In genomic region chr21:43880111-43880985, GRCh38 we compare ENCODE assay signal across 8 cellular contexts. TPM values are rescaled to one million over a fixed set of nuclear protein-coding genes. Genes with fewer than 3 reads are reported as not detected.
DNase-seq lines count a peak whose midpoint lies in the region; ATAC-seq and TF ChIP-seq lines count a peak whose summit lies in the region.

No MANE protein-coding gene starts in this region.

- peaks cover 35 to 80% of the 10 kb centered on the region in 2 experiments for H3K79me1 ChIP-seq in IMR-90 (ENCODE audit: low read depth in 1 of 2, low read length in 2 of 2)

- H3K4ac ChIP-seq in IMR-90 (ENCODE audit: low read depth, low read length), result no peak overlapping the region

- no peak for TF ChIP-seq CTCF in IMR-90 (conservative IDR thresholded peaks at IDR 0.05; ENCODE audit: low read depth, low read length)

- H3K36me3 ChIP-seq in CD4-positive, alpha-beta memory T cell (ENCODE audit: insufficient read depth, low read length), result peaks cover 1% of the 10 kb centered on the region
- H3K36me3 ChIP-seq in IMR-90 (ENCODE audit: control insufficient read depth, insufficient read depth, low read length) (peaks cover 4% of the 10 kb centered on the region), Karpas-422 (ENCODE audit: insufficient read depth, low read length) (peaks cover 6% of the 10 kb centered on the region)

- no peaks in the 10 kb centered on the region for H3K9me2 ChIP-seq in Karpas-422 (replicated peaks; ENCODE audit: insufficient read depth, low read length)

- H3K4me1 Mint-ChIP-seq in CD4-positive, alpha-beta memory T cell, result peaks cover 43 to 75% (median 59%) of the 10 kb centered on the region in 4 donors

- no peak overlapping the region for H2BK20ac ChIP-seq in IMR-90 (ENCODE audit: low read depth, low read length)

- dilution Hi-C loops in IMR-90 (cut with HindIII; ENCODE audit: low sequenced_read_pairs, unreplicated experiment), result no loop called here

- H3K4me3 ChIP-seq in CD4-positive, alpha-beta memory T cell (ENCODE audit: low read length in 2 of 2), result no peak overlapping the region
- no peak overlapping the region for H3K4me3 ChIP-seq in IMR-90 (ENCODE audit: insufficient read depth, low read depth, low read length)
- no peak overlapping the region for H3K4me3 ChIP-seq in Karpas-422 (ENCODE audit: low read length)

- H3K27me3 ChIP-seq in CD4-positive, alpha-beta memory T cell (ENCODE audit: insufficient read depth, low read length), result no peaks in the 10 kb centered on the region
- H3K27me3 ChIP-seq in IMR-90 (ENCODE audit: control insufficient read depth, insufficient read depth, low read length), result no peaks in the 10 kb centered on the region
- no peaks in the 10 kb centered on the region for H3K27me3 ChIP-seq in Karpas-422 (ENCODE audit: low read length)

- in situ Hi-C loops in IMR-90 (cut with MboI; ENCODE audit: low sequenced_read_pairs), result no loop called here

- peaks cover 18% of the 10 kb centered on the region for H3K9me1 ChIP-seq in IMR-90 (ENCODE audit: insufficient read depth, low read length)

- peaks cover 97% of the 10 kb centered on the region for H3K79me2 ChIP-seq in Karpas-422 (ENCODE audit: low read length)

- CTCF ChIA-PET in CD4-positive, alpha-beta memory T cell (lab: Charles Lee; ENCODE audit: partially characterized antibody), result interaction anchor here (1.7 kb wide), 1 partner anchor 95 kb away, joined by 3 read pairs; no protein-coding TSS in a partner anchor
- CTCF ChIA-PET in IMR-90 (lab: Yijun Ruan, JAX), result interaction anchor here (1.4 kb wide), 1 partner anchor 10 kb away, joined by 3 read pairs; no protein-coding TSS in a partner anchor

- 76% methylated on average over 5 of the region's 14 CpGs; no CpG with 5 or more reads in 1 of the 2 experiments for WGBS in IMR-90 (ENCODE audit: extremely low coverage in 2 of 2, insufficient read length in 1 of 2), 2 experiments

- no peak overlapping the region for H3K4me2 ChIP-seq in IMR-90 (ENCODE audit: low read depth, low read length)
- no peak overlapping the region for H3K4me2 ChIP-seq in Karpas-422 (ENCODE audit: low read depth, low read length, poor library complexity, severe bottlenecking)

- BruUV-seq in IMR-90 (replicated peaks; lab: Mats Ljungman, UMichigan), result no TSS peak

- peak overlapping the region in 5 of 8 donors; percentile 0 to 69 (median 5) for H3K4me3 Mint-ChIP-seq in CD4-positive, alpha-beta memory T cell

- H2BK120ac ChIP-seq in IMR-90 (ENCODE audit: low read depth, low read length), result no peak overlapping the region

- H2BK15ac ChIP-seq in IMR-90 (ENCODE audit: low read depth, low read length), result no peak overlapping the region

- peaks cover 0 to 2% (median 0%) of the 10 kb centered on the region in 8 donors for H3K9me3 Mint-ChIP-seq in CD4-positive, alpha-beta memory T cell

- TF ChIP-seq RAD21 in IMR-90 (IDR thresholded peaks at IDR 0.05; ENCODE audit: low read length), result no peak

- no peak overlapping the region for H3K27ac ChIP-seq in CD4-positive, alpha-beta memory T cell (ENCODE audit: low read depth, low read length)
- H3K27ac ChIP-seq in IMR-90 (ENCODE audit: insufficient read depth, low read length), result no peak overlapping the region
- H3K27ac ChIP-seq in Karpas-422 (ENCODE audit: low read length), result no peak overlapping the region

- intact Hi-C loops in CD4-positive, alpha-beta memory T cell (cut with micrococcal nuclease), result no loop called here
- intact Hi-C loops in IMR-90 (cut with micrococcal nuclease), result no loop called here

- no peaks in the 10 kb centered on the region for H3K9me3 ChIP-seq in CD4-positive, alpha-beta memory T cell (ENCODE audit: control insufficient read depth in 1 of 2, low read length in 2 of 2)
- H3K9me3 ChIP-seq in IMR-90 (ENCODE audit: control insufficient read depth, insufficient read depth, low read length) (no peaks in the 10 kb centered on the region), Karpas-422 (ENCODE audit: low read length) (no peaks in the 10 kb centered on the region)

- no peak overlapping the region for H4K8ac ChIP-seq in IMR-90 (ENCODE audit: low read depth in 2 of 2, low read length in 2 of 2)

- POLR2A ChIA-PET in CD4-positive, alpha-beta memory T cell (lab: Charles Lee; ENCODE audit: partially characterized antibody), result interaction anchor here (1.6 kb wide), 1 partner anchor 12 kb away, joined by 6 read pairs; no protein-coding TSS in a partner anchor
- POLR2A ChIA-PET in IMR-90 (lab: Charles Lee; ENCODE audit: unreplicated experiment), result no interaction called here

- no peaks in the 10 kb centered on the region for H3K27me3 Mint-ChIP-seq in CD4-positive, alpha-beta memory T cell

- no peak overlapping the region for H3K18ac ChIP-seq in IMR-90 (ENCODE audit: low read depth, low read length)

- H3K4me1 ChIP-seq in CD4-positive, alpha-beta memory T cell (ENCODE audit: insufficient read depth, low read length), result peaks cover 59% of the 10 kb centered on the region
- peaks cover 8% of the 10 kb centered on the region; the same call in 1 of the 2 replicates for H3K4me1 ChIP-seq in IMR-90 (ENCODE audit: control insufficient read depth, insufficient read depth, low read length)
- peaks cover 21% of the 10 kb centered on the region for H3K4me1 ChIP-seq in Karpas-422 (ENCODE audit: low read length)

- H4K20me1 ChIP-seq in IMR-90 (ENCODE audit: insufficient read depth, low read length) (peaks cover 81% of the 10 kb centered on the region), Karpas-422 (ENCODE audit: insufficient read depth, low read depth, low read length) (peaks cover 4% of the 10 kb centered on the region; the same call in 1 of the 2 replicates)

- H2AK5ac ChIP-seq in IMR-90 (ENCODE audit: low read depth, low read length), result no peak overlapping the region

- H4K91ac ChIP-seq in IMR-90 (ENCODE audit: insufficient read depth, low read depth, low read length), result no peak overlapping the region

- H2AK9ac ChIP-seq in IMR-90 (replicated peaks; ENCODE audit: low read depth, low read length, poor library complexity), result no peak overlapping the region

- H2BK5ac ChIP-seq in IMR-90 (ENCODE audit: low read depth, low read length, poor library complexity, severe bottlenecking), result no peak overlapping the region

- no peak overlapping the region for H3K14ac ChIP-seq in IMR-90 (replicated peaks; ENCODE audit: low read depth, low read length)

- no peak overlapping the region for H4K5ac ChIP-seq in IMR-90 (ENCODE audit: low read depth, low read length)

- H3K56ac ChIP-seq in IMR-90 (ENCODE audit: extremely low read depth, insufficient read depth, low read length), result no peak overlapping the region

- H2AFZ ChIP-seq in IMR-90 (replicated peaks; ENCODE audit: low read length, poor library complexity) (no peak overlapping the region), Karpas-422 (ENCODE audit: low read length) (no peak overlapping the region)

- peak overlapping the region in 2 of 7 donors; percentile 74 to 76 for H3K27ac Mint-ChIP-seq in CD4-positive, alpha-beta memory T cell

- peaks cover 13 to 27% of the 10 kb centered on the region in 2 donors for H3K36me3 Mint-ChIP-seq in CD4-positive, alpha-beta memory T cell

- H3K23ac ChIP-seq in IMR-90 (ENCODE audit: low read depth, low read length), result no peak overlapping the region

- peak; percentile 49; the same call in 1 of the 2 replicates for ATAC-seq in IMR-90 (ENCODE audit: low read depth)

- H3K9ac ChIP-seq in IMR-90 (ENCODE audit: low read depth, low read length) (no peak overlapping the region), Karpas-422 (ENCODE audit: low read length) (no peak overlapping the region)

- DNase-seq in CD4-positive, alpha-beta memory T cell, result no peak
- DNase-seq in IMR-90 (peak; percentile 18), cerebellar cortex (ENCODE audit: low spot score) (peak; percentile 68), mucosa of gallbladder (ENCODE audit: low spot score) (peak; percentile 66), putamen (ENCODE audit: low spot score) (no peak), SIG-M5 treated with dmso at 0.1 percent for 504 hours (lab: John Stamatoyannopoulos, UW; ENCODE audit: unreplicated experiment) (no peak), Karpas-422 (no peak)
- DNase-seq in stimulated activated CD4-positive, alpha-beta T cell treated with anti-CD3 and anti-CD28 coated beads, Interleukin-2, amount 100 ng/mL, for 24 hours, result no peak

- no peak for TF ChIP-seq POLR2A in IMR-90 (IDR thresholded peaks at IDR 0.05; ENCODE audit: low read depth, low read length)

TF ChIP-seq in IMR-90, 13 proteins besides CTCF, POLR2A, EP300 and RAD21:
- TF ChIP-seq CHD1 (IDR thresholded peaks at IDR 0.05; ENCODE audit: low read depth, low read length), result no peak
- TF ChIP-seq MXI1 (IDR thresholded peaks at IDR 0.05; ENCODE audit: borderline replicate concordance, low read depth, low read length), result no peak
- TF ChIP-seq RCOR1 (IDR thresholded peaks at IDR 0.05; ENCODE audit: insufficient replicate concordance, low read length), result no peak
- TF ChIP-seq ELK1 (IDR thresholded peaks at IDR 0.05; ENCODE audit: borderline replicate concordance, low read depth, low read length), result no peak
- TF ChIP-seq MAZ (IDR thresholded peaks at IDR 0.05; ENCODE audit: borderline replicate concordance, low read depth, low read length), result no peak
- no peak for TF ChIP-seq FOS (IDR thresholded peaks at IDR 0.05; ENCODE audit: low read depth, low read length)
- no peak for TF ChIP-seq RFX5 (IDR thresholded peaks at IDR 0.05; ENCODE audit: low read depth, low read length)
- no peak for TF ChIP-seq MAFK (IDR thresholded peaks at IDR 0.05; ENCODE audit: low read depth, low read length)
- TF ChIP-seq SMC3 (IDR thresholded peaks at IDR 0.05; ENCODE audit: low read depth, low read length), result no peak
- no peak for TF ChIP-seq NFE2L2 (IDR thresholded peaks at IDR 0.05; ENCODE audit: low read depth, low read length)

RNA-seq across cellular contexts. Expression of gene AGPAT3, which starts 15.3 kb away (rescaled TPM):
- total RNA-seq in CD4-positive, alpha-beta memory T cell, result 10 to 100 TPM; 72.4 to 76.7 TPM
- 10 to 100 TPM; 16.0 to 21.0 TPM for polyA plus RNA-seq in CD4-positive, alpha-beta memory T cell
- total RNA-seq in IMR-90 (2012; rRNA removed) (24.2 and 27.1 TPM in 2 replicates), mucosa of gallbladder (107 TPM)
- 36.2 and 38.7 TPM in 2 replicates for polyA plus RNA-seq in IMR-90 (2012; rRNA removed)
- 32.1 and 32.6 TPM in 2 replicates for polyA plus RNA-seq in IMR-90 (2012; cell fraction: cytosol; rRNA removed)
- polyA plus RNA-seq in IMR-90 (2012; cell fraction: nucleus; rRNA removed; ENCODE audit: low replicate concordance), result 48.7 and 55.4 TPM in 2 replicates
- total RNA-seq in Karpas-422 (2014; rRNA removed; shearing (Covaris generic); ENCODE audit: low replicate concordance), result 29.0 and 42.2 TPM in 2 replicates

Comparison
In these comparisons a context has a peak if more than half of its experiments do, and no peak if none do; other contexts are left out.
1. DNase-seq: peak in IMR-90 (single experiment), cerebellar cortex (single experiment) and mucosa of gallbladder (single experiment); none in CD4-positive, alpha-beta memory T cell (0 of 5), putamen (single experiment), SIG-M5 treated with dmso at 0.1 percent for 504 hours (single experiment), Karpas-422 (single experiment) and stimulated activated CD4-positive, alpha-beta T cell treated with anti-CD3 and anti-CD28 coated beads, Interleukin-2, amount 100 ng/mL, for 24 hours (0 of 2).